8 cellular contexts compared by ENCODE assay signal in the genomic region with DNA sequence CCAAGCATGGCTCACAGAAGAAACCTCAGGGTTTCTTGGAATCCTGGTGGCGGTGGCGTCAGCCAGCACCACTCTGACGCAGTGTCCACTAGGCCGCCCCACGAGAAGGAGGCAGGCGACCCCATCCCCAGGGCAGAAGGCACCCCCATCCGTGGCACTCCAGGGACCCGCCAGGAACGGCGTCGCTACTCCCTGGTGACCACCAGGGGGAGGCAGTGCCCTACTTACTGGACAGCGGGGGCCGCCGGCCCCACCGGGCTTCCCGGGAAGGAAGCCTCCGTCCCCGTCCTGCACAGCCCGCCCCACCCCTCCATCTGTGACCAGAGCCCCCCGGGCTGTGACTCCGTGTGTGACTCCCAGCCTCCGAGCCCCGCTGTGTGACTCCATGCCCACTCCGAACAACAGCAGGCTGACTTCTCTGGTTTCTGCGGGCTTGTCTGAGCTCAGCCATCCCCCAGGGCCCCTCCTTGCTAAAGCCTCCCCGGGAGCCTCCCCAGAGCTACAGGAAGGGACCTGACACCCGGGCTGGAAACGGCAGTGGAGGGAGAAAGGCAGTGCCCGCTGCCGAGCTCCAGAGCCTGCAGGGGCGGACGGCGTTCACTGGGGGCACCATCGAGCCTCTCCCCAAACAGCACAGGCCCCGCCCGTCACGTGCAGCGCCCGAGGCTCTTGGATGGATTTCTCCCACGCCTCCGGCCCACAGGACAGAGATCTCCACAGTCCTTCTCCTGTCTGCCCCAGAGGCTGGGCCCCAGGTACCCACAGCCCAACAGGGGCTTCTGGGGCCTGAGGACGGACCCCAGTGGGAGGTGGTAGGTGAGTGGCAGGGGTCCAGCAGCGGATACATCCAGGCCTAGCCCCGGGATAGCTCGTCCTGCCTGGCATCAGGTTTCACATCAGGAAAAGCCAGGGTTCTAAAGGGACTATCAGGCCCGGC. TPM values are rescaled to one million over a fixed set of nuclear protein-coding genes. Genes with fewer than 3 reads are reported as not detected.
DNase-seq lines count a peak whose midpoint lies in the region; ATAC-seq and TF ChIP-seq lines count a peak whose summit lies in the region.

No MANE protein-coding gene starts in this region.

- no peaks in the 10 kb centered on the region for H3K36me3 ChIP-seq in mucosa of descending colon (ENCODE audit: low read depth)

- DNase-seq in ACHN (peak; percentile 92), OCI-M2 (lab: John Stamatoyannopoulos, UW; ENCODE audit: unreplicated experiment) (peak; percentile 38), activated T-cell treated with anti-CD3 and anti-CD28 coated beads for 48 hours (ENCODE audit: low read depth) (peak; percentile 66), epithelial cell of proximal tubule (ENCODE audit: low read depth) (no peak), mucosa of descending colon (peak; percentile 79 to 84 (median 84))
- DNase-seq in Jurkat, Clone E6-1 (ENCODE audit: low read depth, low spot score) = peak; percentile 47
- DNase-seq in stimulated activated CD8-positive, alpha-beta memory T cell treated with anti-CD3 and anti-CD28 coated beads, Interleukin-15, amount 100 ng/mL, for 48 hours (ENCODE audit: low read depth in 2 of 2) = peak; percentile 49 to 61

- in situ Hi-C loops in ACHN (cut with HindIII; ENCODE audit: low pct_ligation_motif_present, low pct_unique_long_range_greater_than_20kb, low sequenced_read_pairs) = no loop called here

- TF ChIP-seq CTCF in epithelial cell of proximal tubule (conservative IDR thresholded peaks at IDR 0.05; ENCODE audit: low read depth, low read length) (peak; percentile 74), mucosa of descending colon (IDR thresholded peaks at IDR 0.05) (peak; percentile 88)

- no peaks in the 10 kb centered on the region for H3K9me3 ChIP-seq in mucosa of descending colon

- peak overlapping the region; percentile 70 for H3K4me3 ChIP-seq in Jurkat, Clone E6-1 (ENCODE audit: low read length)
- H3K4me3 ChIP-seq in epithelial cell of proximal tubule (ENCODE audit: low read depth, low read length) = peak overlapping the region; percentile 62
- H3K4me3 ChIP-seq in mucosa of descending colon = peak overlapping the region; percentile 7

- H3K4me1 ChIP-seq in mucosa of descending colon (ENCODE audit: low read depth) = peaks cover 2% of the 10 kb centered on the region

- ATAC-seq in GM19043 (IDR thresholded peaks at IDR 0.05; ENCODE audit: low read depth, unreplicated experiment) = peak; percentile 57
- peak; percentile 95 for ATAC-seq in mucosa of descending colon

- intact Hi-C loops in mucosa of descending colon (cut with DNase I, micrococcal nuclease) = loop anchor here (5.0 to 10.0 kb wide), 2 partner anchors 498 to 501 kb away; no protein-coding TSS in a partner anchor

RNA-seq across cellular contexts. Expression of a gene that starts 21.1 kb away (rescaled TPM):
- not detected for polyA plus RNA-seq in Jurkat, Clone E6-1 (2012; ENCODE audit: insufficient read depth, insufficient read length)
- total RNA-seq in epithelial cell of proximal tubule (1.8 and 3.3 TPM in 2 replicates), mucosa of descending colon (under 1 TPM; 0.20 to 0.63 (median 0.53) TPM)

RNA-seq across cellular contexts. Expression of a gene that starts 35.5 kb away (rescaled TPM):
- 147 TPM for polyA plus RNA-seq in Jurkat, Clone E6-1 (2012; ENCODE audit: insufficient read depth, insufficient read length)
- 191 and 331 TPM in 2 replicates for total RNA-seq in epithelial cell of proximal tubule
- total RNA-seq in mucosa of descending colon = 100 to 1,000 TPM; 103 to 263 (median 159) TPM

RNA-seq across cellular contexts. Expression of a gene that starts 35.8 kb away (rescaled TPM):
- 4.7 TPM for polyA plus RNA-seq in Jurkat, Clone E6-1 (2012; ENCODE audit: insufficient read depth, insufficient read length)
- total RNA-seq in epithelial cell of proximal tubule (15.2 and 23.8 TPM in 2 replicates), mucosa of descending colon (under 1 TPM in 2 of 3 donors, not detected in 1; 0.07 to 0.09 TPM)

Comparison
In these comparisons a context has a peak if more than half of its experiments do, and no peak if none do; other contexts are left out.
1. H3K4me3 ChIP-seq: peak in every context shown above with its lines; median percentile 70 in Jurkat, Clone E6-1; 62 in epithelial cell of proximal tubule; 7 in mucosa of descending colon.
2. RNA of a gene that starts 35.8 kb away (total RNA-seq): 15.2 to 23.8 TPM in epithelial cell of proximal tubule; 0.07 to 0.09 TPM in mucosa of descending colon; every median in the first group is over 10 times any median in the second.